In genomic region chr4:81632581-81633247, GRCh38 we compare ENCODE assay signal across 12 cellular contexts.
DNase-seq lines count a peak whose midpoint lies in the region; ATAC-seq and TF ChIP-seq lines count a peak whose summit lies in the region.
"Had no signal": no experiment of that assay in that cellular context is flagged by ENCODE, and none has a peak within 500 bp of the region (broad histone marks: within the 10 kb centered on the region; RNA-seq: fewer than 3 reads in every experiment).

No MANE protein-coding gene starts in this region.

- H3K4me1 ChIP-seq in MM.1S (ENCODE audit: low read length) (peaks cover 65% of the 10 kb centered on the region), left lung (peaks cover 6 to 8% of the 10 kb centered on the region in 2 donors)

- H3K79me2 ChIP-seq in MM.1S (ENCODE audit: low read length) = no peaks in the 10 kb centered on the region

- no peak overlapping the region for H3K4me3 ChIP-seq in MM.1S (ENCODE audit: low read length)
- no peak overlapping the region for H3K4me3 ChIP-seq in epithelial cell of esophagus (ENCODE audit: low read length)
- no peak overlapping the region for H3K4me3 ChIP-seq in left lung
- H3K4me3 ChIP-seq: lung had no signal

- H3K4me2 ChIP-seq in MM.1S (ENCODE audit: low read depth, low read length) = no peak overlapping the region

- H3K27me3 ChIP-seq in MM.1S (replicated peaks; ENCODE audit: insufficient read depth, low read length) = no peaks in the 10 kb centered on the region
- no peaks in the 10 kb centered on the region for H3K27me3 ChIP-seq in left lung

- H3K9me2 ChIP-seq in MM.1S (replicated peaks; ENCODE audit: insufficient read depth, low read length) = no peaks in the 10 kb centered on the region

- H3K36me3 Mint-ChIP-seq in activated T-cell treated with anti-CD3 and anti-CD28 coated beads, Interleukin-2, amount 50 U/mL, for 4 hours (ENCODE audit: insufficient read depth) = no peaks in the 10 kb centered on the region

- peaks cover 9% of the 10 kb centered on the region for H3K4me1 Mint-ChIP-seq in activated T-cell treated with anti-CD3 and anti-CD28 coated beads, Interleukin-2, amount 50 U/mL, for 4 hours (ENCODE audit: low read depth)

- no peaks in the 10 kb centered on the region for H3K9me3 ChIP-seq in MM.1S (replicated peaks; ENCODE audit: insufficient read depth, low read length)
- no peaks in the 10 kb centered on the region for H3K9me3 ChIP-seq in left lung

- ATAC-seq in left lung = peak; percentile 30
- no peak for ATAC-seq in activated T-cell treated with anti-CD3 and anti-CD28 coated beads, Interleukin-2, amount 50 U/mL, for 4 hours

- H2AFZ ChIP-seq in MM.1S (ENCODE audit: low read length) = no peak overlapping the region

- no peak overlapping the region for H3K4me3 Mint-ChIP-seq in activated T-cell treated with anti-CD3 and anti-CD28 coated beads, Interleukin-2, amount 50 U/mL, for 4 hours

- no peak overlapping the region for H3K9ac ChIP-seq in MM.1S (ENCODE audit: low read length)

- no peak for TF ChIP-seq CTCF in 22Rv1 (IDR thresholded peaks at IDR 0.05)
- TF ChIP-seq CTCF in MM.1S (IDR thresholded peaks at IDR 0.05; ENCODE audit: low read length) = no peak
- no peak for TF ChIP-seq CTCF in epithelial cell of esophagus (IDR thresholded peaks at IDR 0.05; ENCODE audit: insufficient read depth, low read depth, low read length, missing control alignments)
- no peak for TF ChIP-seq CTCF in left lung (IDR thresholded peaks at IDR 0.05)

- no peaks in the 10 kb centered on the region for H3K9me3 Mint-ChIP-seq in activated T-cell treated with anti-CD3 and anti-CD28 coated beads, Interleukin-2, amount 50 U/mL, for 4 hours

- H3K27ac ChIP-seq in 22Rv1 (peak overlapping the region; percentile 29; the same call in 1 of the 2 replicates), MM.1S (ENCODE audit: low read length) (peak overlapping the region; percentile 77; the same call in 1 of the 2 replicates), left lung (no peak overlapping the region)

- DNase-seq in MM.1S (no peak), epithelial cell of esophagus (ENCODE audit: low read depth) (peak; percentile 98), left lung (no peak), NCI-H2107 (lab: John Stamatoyannopoulos, UW) (no peak), H4 (ENCODE audit: low spot score) (no peak), nucleus accumbens (lab: John Stamatoyannopoulos, UW) (no peak)
- no peak for DNase-seq in activated T-cell treated with anti-CD3 and anti-CD28 coated beads, Interleukin-2, amount 50 U/mL, for 4 hours
- DNase-seq: central memory CD4-positive, alpha-beta T cell; NCI-H2081; small intestine had no signal

- H3K36me3 ChIP-seq in MM.1S (replicated peaks; ENCODE audit: insufficient read depth, low read length) (no peaks in the 10 kb centered on the region), left lung (no peaks in the 10 kb centered on the region)

- intact Hi-C loops in left lung (cut with DNase I) = no loop called here

- H4K20me1 ChIP-seq in MM.1S (ENCODE audit: insufficient read depth, low read length) = no peaks in the 10 kb centered on the region

- H3F3A ChIP-seq in MM.1S (ENCODE audit: insufficient read depth, low read length) = peaks cover 36% of the 10 kb centered on the region

- H3K27me3 Mint-ChIP-seq in activated T-cell treated with anti-CD3 and anti-CD28 coated beads, Interleukin-2, amount 50 U/mL, for 4 hours (ENCODE audit: low read depth) = no peaks in the 10 kb centered on the region

Comparison
In these comparisons a context has a peak if more than half of its experiments do, and no peak if none do; other contexts are left out.
1. H3K27ac ChIP-seq: peak in 22Rv1 (single experiment) and MM.1S (single experiment); none in left lung (0 of 2).